Comparison of ENCODE assay signal across 26 cellular contexts in the genomic region with DNA sequence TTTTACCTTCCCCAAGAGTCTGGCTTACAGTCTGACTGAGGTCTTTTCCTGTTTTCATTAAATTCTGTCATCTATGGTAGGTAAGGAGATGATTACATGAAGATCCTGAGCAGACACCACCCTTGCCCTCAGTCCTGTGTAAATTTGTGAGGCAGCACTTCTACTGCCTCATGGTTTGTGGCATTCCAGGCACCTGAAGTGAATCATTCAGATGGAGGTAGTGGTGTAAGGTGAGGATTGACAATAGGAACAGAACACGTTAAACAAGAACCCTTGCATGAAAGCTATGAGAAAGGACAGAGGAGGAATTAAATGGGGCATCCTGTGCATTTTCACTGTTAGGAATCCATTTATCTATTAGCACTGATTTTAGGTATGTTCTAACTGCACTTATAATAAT.
"Had no signal": no experiment of that assay in that cellular context is flagged by ENCODE, and none has a peak within 500 bp of the region (broad histone marks: within the 10 kb centered on the region; RNA-seq: fewer than 3 reads in every experiment).

No MANE protein-coding gene starts in this region.

- H3K4me1 Mint-ChIP-seq: activated CD4-positive, alpha-beta memory T cell treated with anti-CD3 and anti-CD28 coated beads, Interleukin-2, amount 10 ng/mL, durations not matched to agents 7 days and 5 days; activated CD4-positive, alpha-beta T cell treated with anti-CD3 and anti-CD28 coated beads, Interleukin-2, amount 10 ng/mL, durations not matched to agents 7 days and 5 days; activated naive CD4-positive, alpha-beta T cell treated with anti-CD3 and anti-CD28 coated beads, Interleukin-2, amount 10 ng/mL, durations not matched to agents 7 days and 5 days; activated naive CD8-positive, alpha-beta T cell treated with anti-CD3 and anti-CD28 coated beads, Interleukin-2, amount 10 ng/mL, durations not matched to agents 7 days and 5 days; brain had no signal

- H3K36me3 Mint-ChIP-seq: activated naive CD4-positive, alpha-beta T cell treated with anti-CD3 and anti-CD28 coated beads, Interleukin-2, amount 10 ng/mL, durations not matched to agents 7 days and 5 days; activated naive CD4-positive, alpha-beta T cell treated with anti-CD3 and anti-CD28 coated beads, Interleukin-2, amount 50 U/mL, for 72 hours; activated naive CD8-positive, alpha-beta T cell treated with anti-CD3 and anti-CD28 coated beads, Interleukin-2, amount 10 ng/mL, durations not matched to agents 7 days and 5 days; brain had no signal

- H3K4me3 ChIP-seq: ascending aorta, esophagus squamous epithelium, gastroesophageal sphincter had no signal

- H3K4me1 ChIP-seq: ascending aorta, esophagus squamous epithelium, gastroesophageal sphincter had no signal

- H3K27me3 ChIP-seq: ascending aorta, esophagus squamous epithelium, gastroesophageal sphincter had no signal

- H3K4me3 Mint-ChIP-seq: activated CD4-positive, alpha-beta memory T cell treated with anti-CD3 and anti-CD28 coated beads, Interleukin-2, amount 10 ng/mL, durations not matched to agents 7 days and 5 days; activated CD4-positive, alpha-beta T cell treated with anti-CD3 and anti-CD28 coated beads, Interleukin-2, amount 10 ng/mL, durations not matched to agents 7 days and 5 days; activated naive CD4-positive, alpha-beta T cell treated with anti-CD3 and anti-CD28 coated beads, Interleukin-2, amount 10 ng/mL, durations not matched to agents 7 days and 5 days; activated naive CD8-positive, alpha-beta T cell treated with anti-CD3 and anti-CD28 coated beads, Interleukin-2, amount 10 ng/mL, durations not matched to agents 7 days and 5 days; activated T-cell treated with anti-CD3 and anti-CD28 coated beads, Interleukin-2, amount 50 U/mL, for 24 hours; activated T-cell treated with anti-CD3 and anti-CD28 coated beads, Interleukin-2, amount 50 U/mL, for 72 hours; brain; effector memory CD8-positive, alpha-beta T cell had no signal

- ATAC-seq: activated naive CD4-positive, alpha-beta T cell treated with anti-CD3 and anti-CD28 coated beads, Interleukin-2, amount 50 U/mL, for 72 hours; activated T-cell treated with anti-CD3 and anti-CD28 coated beads, Interleukin-2, amount 50 U/mL, for 72 hours; effector memory CD8-positive, alpha-beta T cell; gastroesophageal sphincter had no signal

- H3K27ac ChIP-seq: ascending aorta, epithelial cell of prostate, esophagus squamous epithelium, gastroesophageal sphincter had no signal

- H3K27ac Mint-ChIP-seq: activated CD4-positive, alpha-beta memory T cell treated with anti-CD3 and anti-CD28 coated beads, Interleukin-2, amount 10 ng/mL, durations not matched to agents 7 days and 5 days; activated CD4-positive, alpha-beta T cell treated with anti-CD3 and anti-CD28 coated beads, Interleukin-2, amount 10 ng/mL, durations not matched to agents 7 days and 5 days; activated naive CD4-positive, alpha-beta T cell treated with anti-CD3 and anti-CD28 coated beads, Interleukin-2, amount 10 ng/mL, durations not matched to agents 7 days and 5 days; activated naive CD4-positive, alpha-beta T cell treated with anti-CD3 and anti-CD28 coated beads, Interleukin-2, amount 50 U/mL, for 72 hours; activated naive CD8-positive, alpha-beta T cell treated with anti-CD3 and anti-CD28 coated beads, Interleukin-2, amount 10 ng/mL, durations not matched to agents 7 days and 5 days; activated T-cell treated with anti-CD3 and anti-CD28 coated beads, Interleukin-2, amount 50 U/mL, for 24 hours; activated T-cell treated with anti-CD3 and anti-CD28 coated beads, Interleukin-2, amount 50 U/mL, for 72 hours; brain; effector memory CD8-positive, alpha-beta T cell had no signal

- DNase-seq: activated CD4-positive, alpha-beta memory T cell treated with anti-CD3 and anti-CD28 coated beads, Interleukin-2, amount 10 ng/mL, durations not matched to agents 7 days and 5 days; activated CD4-positive, alpha-beta T cell treated with anti-CD3 and anti-CD28 coated beads for 1 hour; activated CD4-positive, alpha-beta T cell treated with anti-CD3 and anti-CD28 coated beads for 4 hours; activated CD4-positive, alpha-beta T cell treated with anti-CD3 and anti-CD28 coated beads, Interleukin-2, amount 10 ng/mL, durations not matched to agents 7 days and 5 days; activated CD4-positive, alpha-beta T cell treated with anti-CD3 and anti-CD28 coated beads, Interleukin-2, amount 50 U/mL, for 4 hours; activated CD8-positive, alpha-beta memory T cell treated with anti-CD3 and anti-CD28 coated beads, Interleukin-2, amount 50 U/mL, for 48 hours; activated gamma-delta T cell; activated naive CD4-positive, alpha-beta T cell; activated naive CD4-positive, alpha-beta T cell treated with anti-CD3 and anti-CD28 coated beads, Interleukin-2, amount 10 ng/mL, durations not matched to agents 7 days and 5 days; activated naive CD8-positive, alpha-beta T cell treated with anti-CD3 and anti-CD28 coated beads, Interleukin-2, amount 10 ng/mL, durations not matched to agents 7 days and 5 days; activated T-cell treated with anti-CD3 and anti-CD28 coated beads for 4 hours; activated T-cell treated with anti-CD3 and anti-CD28 coated beads, Interleukin-2, amount 50 U/mL, for 24 hours; activated T-cell treated with anti-CD3 and anti-CD28 coated beads, Interleukin-2, amount 50 U/mL, for 72 hours; caudate nucleus; cortex of kidney; dermis blood vessel endothelial cell; effector CD4-positive, alpha-beta T cell; effector memory CD8-positive, alpha-beta T cell; esophagus squamous epithelium; foreskin melanocyte; T-helper 2 cell had no signal

- H3K9me3 ChIP-seq: ascending aorta, esophagus squamous epithelium, gastroesophageal sphincter had no signal

- H3K36me3 ChIP-seq: ascending aorta, esophagus squamous epithelium, gastroesophageal sphincter had no signal

- H3K27me3 Mint-ChIP-seq: activated CD4-positive, alpha-beta memory T cell treated with anti-CD3 and anti-CD28 coated beads, Interleukin-2, amount 10 ng/mL, durations not matched to agents 7 days and 5 days; activated CD4-positive, alpha-beta T cell treated with anti-CD3 and anti-CD28 coated beads, Interleukin-2, amount 10 ng/mL, durations not matched to agents 7 days and 5 days; activated naive CD4-positive, alpha-beta T cell treated with anti-CD3 and anti-CD28 coated beads, Interleukin-2, amount 10 ng/mL, durations not matched to agents 7 days and 5 days; activated naive CD8-positive, alpha-beta T cell treated with anti-CD3 and anti-CD28 coated beads, Interleukin-2, amount 10 ng/mL, durations not matched to agents 7 days and 5 days; activated T-cell treated with anti-CD3 and anti-CD28 coated beads, Interleukin-2, amount 50 U/mL, for 24 hours; brain; effector memory CD8-positive, alpha-beta T cell had no signal

- H3K9me3 Mint-ChIP-seq: activated CD4-positive, alpha-beta T cell treated with anti-CD3 and anti-CD28 coated beads, Interleukin-2, amount 10 ng/mL, durations not matched to agents 7 days and 5 days; activated naive CD8-positive, alpha-beta T cell treated with anti-CD3 and anti-CD28 coated beads, Interleukin-2, amount 10 ng/mL, durations not matched to agents 7 days and 5 days; activated T-cell treated with anti-CD3 and anti-CD28 coated beads, Interleukin-2, amount 50 U/mL, for 24 hours; brain had no signal
